Comparison of ENCODE assay signal across 9 cellular contexts in genomic region chr14:91870001-91870400, GRCh38. TPM values are rescaled to one million over a fixed set of nuclear protein-coding genes. Genes with fewer than 3 reads are reported as not detected.
DNase-seq lines count a peak whose midpoint lies in the region; ATAC-seq and TF ChIP-seq lines count a peak whose summit lies in the region.
"Had no signal": no experiment of that assay in that cellular context is flagged by ENCODE, and none has a peak within 500 bp of the region (broad histone marks: within the 10 kb centered on the region; RNA-seq: fewer than 3 reads in every experiment).

No MANE protein-coding gene starts in this region.

- H3K4me1 ChIP-seq in DND-41 (ENCODE audit: insufficient read depth, low read length) = peaks cover 99% of the 10 kb centered on the region

- POLR2A ChIA-PET in activated CD4-positive, alpha-beta T cell treated with anti-CD3 and anti-CD28 coated beads for 36 hours (lab: Charles Lee) = no interaction called here

- H3K4me3 ChIP-seq in DND-41 (ENCODE audit: low read depth in 1 of 2, low read length in 2 of 2) = peak overlapping the region in 1 of 2 experiments; percentile 34; a peak in 1 of 4 replicates
- H3K4me3 ChIP-seq: MG63 had no signal

- no peaks in the 10 kb centered on the region for H3K79me2 ChIP-seq in DND-41 (ENCODE audit: insufficient read depth, low read length)

- H2AFZ ChIP-seq in DND-41 (ENCODE audit: low read depth, low read length) = peak overlapping the region; percentile 65

- CTCF ChIA-PET in activated CD4-positive, alpha-beta T cell treated with anti-CD3 and anti-CD28 coated beads for 36 hours (lab: Charles Lee) = interaction anchor here (0.6 to 1.0 kb wide), 2 partner anchors 32 to 220 kb away, joined by 3 read pairs; no protein-coding TSS in a partner anchor

- peak overlapping the region; percentile 54 for H3K9ac ChIP-seq in DND-41 (ENCODE audit: low read depth, low read length)

- H3K36me3 ChIP-seq in DND-41 (ENCODE audit: insufficient read depth, low read length) = no peaks in the 10 kb centered on the region
- H3K36me3 ChIP-seq: MG63 had no signal

- DNase-seq in DND-41 (peak; percentile 80), NCI-H82 treated with DMSO at 0.1 percent for 48 hours (lab: John Stamatoyannopoulos, UW; ENCODE audit: unreplicated experiment) (no peak), NCI-H1417 treated with DMSO at 0.1 percent for 48 hours (lab: John Stamatoyannopoulos, UW) (no peak), middle frontal gyrus (ENCODE audit: extremely low spot score, low spot score) (no peak), occipital lobe (lab: John Stamatoyannopoulos, UW) (no peak)
- DNase-seq in activated CD4-positive, alpha-beta T cell treated with anti-CD3 and anti-CD28 coated beads for 36 hours = peak; percentile 76
- DNase-seq in central memory CD8-positive, alpha-beta T cell (ENCODE audit: low spot score in 2 of 2) = peak in 1 of 2 donors; percentile 76
- peak; percentile 29 to 57 for DNase-seq in stimulated activated CD4-positive, alpha-beta T cell treated with anti-CD3 and anti-CD28 coated beads, Interleukin-1b, Interleukin-23, amount 100 ng/mL, for 4 hours (ENCODE audit: low read depth in 2 of 2)
- DNase-seq: MG63 had no signal

- H3K27me3 Mint-ChIP-seq in activated CD4-positive, alpha-beta T cell treated with anti-CD3 and anti-CD28 coated beads for 36 hours = no peaks in the 10 kb centered on the region
- no peaks in the 10 kb centered on the region for H3K27me3 Mint-ChIP-seq in central memory CD8-positive, alpha-beta T cell

- intact Hi-C loops in activated CD4-positive, alpha-beta T cell treated with anti-CD3 and anti-CD28 coated beads for 36 hours (cut with DNase I, micrococcal nuclease) = loop anchor here in 1 of 2 experiments (5.0 kb wide), 2 partner anchors 107 to 453 kb away; partner anchors contain the start of gene CCDC88C

- peaks cover 92% of the 10 kb centered on the region for H3K4me1 Mint-ChIP-seq in activated CD4-positive, alpha-beta T cell treated with anti-CD3 and anti-CD28 coated beads for 36 hours
- peaks cover 82% of the 10 kb centered on the region for H3K4me1 Mint-ChIP-seq in central memory CD8-positive, alpha-beta T cell

- no peaks in the 10 kb centered on the region for H3K36me3 Mint-ChIP-seq in activated CD4-positive, alpha-beta T cell treated with anti-CD3 and anti-CD28 coated beads for 36 hours (ENCODE audit: low read depth)
- H3K36me3 Mint-ChIP-seq in central memory CD8-positive, alpha-beta T cell (ENCODE audit: insufficient read depth) = peaks cover 25% of the 10 kb centered on the region

- H3K4me2 ChIP-seq in DND-41 (ENCODE audit: insufficient read depth, low read length) = peak overlapping the region; percentile 47

- peak; percentile 57 for ATAC-seq in DND-41 (ENCODE audit: insufficient read depth, low read depth)
- ATAC-seq in activated CD4-positive, alpha-beta T cell treated with anti-CD3 and anti-CD28 coated beads for 36 hours = peak; percentile 40
- ATAC-seq in central memory CD8-positive, alpha-beta T cell (replicated peaks; ENCODE audit: extremely low read depth, poor library complexity, severe bottlenecking) = peak; percentile 54

- peak overlapping the region; percentile 97 for H3K27ac Mint-ChIP-seq in activated CD4-positive, alpha-beta T cell treated with anti-CD3 and anti-CD28 coated beads for 36 hours
- H3K27ac Mint-ChIP-seq in central memory CD8-positive, alpha-beta T cell (ENCODE audit: low read depth) = peak overlapping the region; percentile 96

- peak overlapping the region; percentile 98 for H3K27ac ChIP-seq in DND-41 (ENCODE audit: low read length)

- H3K27me3 ChIP-seq in DND-41 (ENCODE audit: insufficient read depth, low read length, poor library complexity) = no peaks in the 10 kb centered on the region
- H3K27me3 ChIP-seq: MG63 had no signal

- H3K9me3 Mint-ChIP-seq in activated CD4-positive, alpha-beta T cell treated with anti-CD3 and anti-CD28 coated beads for 36 hours (ENCODE audit: low read depth) = no peaks in the 10 kb centered on the region
- H3K9me3 Mint-ChIP-seq in central memory CD8-positive, alpha-beta T cell = no peaks in the 10 kb centered on the region

- H3K9me3 ChIP-seq in DND-41 (ENCODE audit: insufficient read depth, low read length, severe bottlenecking) = no peaks in the 10 kb centered on the region
- H3K9me3 ChIP-seq: MG63 had no signal

- H3K4me3 Mint-ChIP-seq in activated CD4-positive, alpha-beta T cell treated with anti-CD3 and anti-CD28 coated beads for 36 hours = peak overlapping the region; percentile 60
- H3K4me3 Mint-ChIP-seq in central memory CD8-positive, alpha-beta T cell = peak overlapping the region; percentile 73

- H4K20me1 ChIP-seq in DND-41 (ENCODE audit: insufficient read depth, low read length) = no peaks in the 10 kb centered on the region

- TF ChIP-seq CTCF in DND-41 (IDR thresholded peaks at IDR 0.05; ENCODE audit: borderline replicate concordance, extremely low read depth, low read length, poor library complexity, severe bottlenecking) = no peak

RNA-seq across cellular contexts. Expression of gene TC2N, which starts 2.7 kb away (rescaled TPM):
- total RNA-seq in activated CD4-positive, alpha-beta T cell treated with anti-CD3 and anti-CD28 coated beads for 36 hours = 10 to 100 TPM; 48.8 to 49.3 TPM
- total RNA-seq in occipital lobe = 22.8 TPM

Comparison
In these comparisons a context has a peak if more than half of its experiments do, and no peak if none do; other contexts are left out.
1. DNase-seq: peak in DND-41 (single experiment), activated CD4-positive, alpha-beta T cell treated with anti-CD3 and anti-CD28 coated beads for 36 hours (single experiment) and stimulated activated CD4-positive, alpha-beta T cell treated with anti-CD3 and anti-CD28 coated beads, Interleukin-1b, Interleukin-23, amount 100 ng/mL, for 4 hours (2 of 2); none in NCI-H82 treated with DMSO at 0.1 percent for 48 hours (single experiment), NCI-H1417 treated with DMSO at 0.1 percent for 48 hours (single experiment), middle frontal gyrus (single experiment) and occipital lobe (single experiment).
2. Peak in every context shown above with its lines, with median percentiles within 50 percentile points of each other: ATAC-seq.